30 cellular contexts compared by ENCODE assay signal in genomic region chr5:107832746-107833145, GRCh38.
"Had no signal": no experiment of that assay in that cellular context is flagged by ENCODE, and none has a peak within 500 bp of the region (broad histone marks: within the 10 kb centered on the region; RNA-seq: fewer than 3 reads in every experiment).

No MANE protein-coding gene starts in this region.

- H3K4me1 ChIP-seq: ascending aorta, breast epithelium, esophagus squamous epithelium, heart left ventricle had no signal

- H3K36me3 Mint-ChIP-seq: activated CD4-positive, alpha-beta memory T cell treated with anti-CD3 and anti-CD28 coated beads for 36 hours; activated CD8-positive, alpha-beta memory T cell treated with anti-CD3 and anti-CD28 coated beads, Interleukin-2, amount 10 ng/mL, durations not matched to agents 7 days and 5 days; activated naive CD4-positive, alpha-beta T cell treated with anti-CD3 and anti-CD28 coated beads, Interleukin-2, amount 10 ng/mL, durations not matched to agents 7 days and 5 days; activated naive CD4-positive, alpha-beta T cell treated with anti-CD3 and anti-CD28 coated beads, Interleukin-2, amount 50 U/mL, for 72 hours; activated naive CD8-positive, alpha-beta T cell treated with anti-CD3 and anti-CD28 coated beads, Interleukin-2, amount 10 ng/mL, durations not matched to agents 7 days and 5 days; brain had no signal

- H3K27me3 Mint-ChIP-seq: activated CD4-positive, alpha-beta T cell treated with anti-CD3 and anti-CD28 coated beads for 36 hours; dendritic cell treated with granulocyte-macrophage colony-stimulating factor and Interleukin-4, amounts not matched to agents 40 ng/mL and 50 ng/mL, for 4 days had no signal

- H3K27ac ChIP-seq: ascending aorta, breast epithelium, cardiac muscle cell, coronary artery, dorsolateral prefrontal cortex, esophagus squamous epithelium, heart left ventricle had no signal

- H3K4me1 Mint-ChIP-seq: activated CD4-positive, alpha-beta T cell treated with anti-CD3 and anti-CD28 coated beads for 36 hours; activated CD4-positive, alpha-beta T cell treated with anti-CD3 and anti-CD28 coated beads, Interleukin-2, amount 10 ng/mL, durations not matched to agents 24 days and 14 days; activated CD8-positive, alpha-beta memory T cell treated with anti-CD3 and anti-CD28 coated beads, Interleukin-2, amount 10 ng/mL, durations not matched to agents 7 days and 5 days; activated naive CD4-positive, alpha-beta T cell treated with anti-CD3 and anti-CD28 coated beads, Interleukin-2, amount 10 ng/mL, durations not matched to agents 7 days and 5 days; activated naive CD8-positive, alpha-beta T cell treated with anti-CD3 and anti-CD28 coated beads, Interleukin-2, amount 10 ng/mL, durations not matched to agents 7 days and 5 days; brain had no signal

- H3K27me3 ChIP-seq: ascending aorta, breast epithelium, esophagus squamous epithelium, heart left ventricle had no signal

- H3K4me3 ChIP-seq: ascending aorta, breast epithelium, cardiac muscle cell, coronary artery, dorsolateral prefrontal cortex, esophagus squamous epithelium, heart left ventricle had no signal

- H3K9me3 Mint-ChIP-seq: activated CD4-positive, alpha-beta memory T cell treated with anti-CD3 and anti-CD28 coated beads for 36 hours; activated CD4-positive, alpha-beta T cell treated with anti-CD3 and anti-CD28 coated beads, Interleukin-2, amount 10 ng/mL, durations not matched to agents 24 days and 14 days; activated naive CD4-positive, alpha-beta T cell treated with anti-CD3 and anti-CD28 coated beads, Interleukin-2, amount 10 ng/mL, durations not matched to agents 7 days and 5 days; activated naive CD4-positive, alpha-beta T cell treated with anti-CD3 and anti-CD28 coated beads, Interleukin-2, amount 50 U/mL, for 72 hours; activated naive CD8-positive, alpha-beta T cell treated with anti-CD3 and anti-CD28 coated beads, Interleukin-2, amount 10 ng/mL, durations not matched to agents 7 days and 5 days; activated T-cell treated with anti-CD3 and anti-CD28 coated beads, Interleukin-2, amount 50 U/mL, for 72 hours had no signal

- H3K27ac Mint-ChIP-seq: activated CD4-positive, alpha-beta memory T cell treated with anti-CD3 and anti-CD28 coated beads for 36 hours; activated CD4-positive, alpha-beta T cell treated with anti-CD3 and anti-CD28 coated beads for 36 hours; activated CD4-positive, alpha-beta T cell treated with anti-CD3 and anti-CD28 coated beads, Interleukin-2, amount 10 ng/mL, durations not matched to agents 24 days and 14 days; activated CD8-positive, alpha-beta memory T cell treated with anti-CD3 and anti-CD28 coated beads, Interleukin-2, amount 10 ng/mL, durations not matched to agents 7 days and 5 days; activated CD8-positive, alpha-beta T cell treated with anti-CD3 and anti-CD28 coated beads, Interleukin-2, amount 10 ng/mL, durations not matched to agents 7 days and 5 days; activated naive CD4-positive, alpha-beta T cell treated with anti-CD3 and anti-CD28 coated beads, Interleukin-2, amount 10 ng/mL, durations not matched to agents 7 days and 5 days; activated naive CD4-positive, alpha-beta T cell treated with anti-CD3 and anti-CD28 coated beads, Interleukin-2, amount 50 U/mL, for 72 hours; activated naive CD8-positive, alpha-beta T cell treated with anti-CD3 and anti-CD28 coated beads, Interleukin-2, amount 10 ng/mL, durations not matched to agents 7 days and 5 days; activated T-cell treated with anti-CD3 and anti-CD28 coated beads, Interleukin-2, amount 50 U/mL, for 72 hours; brain; dendritic cell treated with granulocyte-macrophage colony-stimulating factor and Interleukin-4, amounts not matched to agents 40 ng/mL and 50 ng/mL, for 4 days had no signal

- DNase-seq: activated CD4-positive, alpha-beta memory T cell treated with anti-CD3 and anti-CD28 coated beads for 36 hours; activated CD4-positive, alpha-beta T cell treated with anti-CD3 and anti-CD28 coated beads for 36 hours; activated CD4-positive, alpha-beta T cell treated with anti-CD3 and anti-CD28 coated beads, Interleukin-2, amount 10 ng/mL, durations not matched to agents 24 days and 14 days; activated CD4-positive, CD25-positive, alpha-beta regulatory T cell; activated CD4-positive, CD25-positive, alpha-beta regulatory T cell treated with anti-CD3 and anti-CD28 coated beads, Interleukin-2, amount 50 U/mL, for 72 hours; activated CD8-positive, alpha-beta memory T cell treated with anti-CD3 and anti-CD28 coated beads, Interleukin-2, amount 10 ng/mL, durations not matched to agents 7 days and 5 days; activated CD8-positive, alpha-beta memory T cell treated with anti-CD3 and anti-CD28 coated beads, Interleukin-2, amount 50 U/mL, for 4 hours; activated CD8-positive, alpha-beta T cell treated with anti-CD3 and anti-CD28 coated beads, Interleukin-2, amount 10 ng/mL, durations not matched to agents 7 days and 5 days; activated gamma-delta T cell; activated naive CD4-positive, alpha-beta T cell; activated naive CD4-positive, alpha-beta T cell treated with anti-CD3 and anti-CD28 coated beads, Interleukin-2, amount 10 ng/mL, durations not matched to agents 7 days and 5 days; activated naive CD8-positive, alpha-beta T cell treated with anti-CD3 and anti-CD28 coated beads, Interleukin-2, amount 10 ng/mL, durations not matched to agents 7 days and 5 days; activated T-cell treated with anti-CD3 and anti-CD28 coated beads, Interleukin-2, amount 50 U/mL, for 1 hour; activated T-cell treated with anti-CD3 and anti-CD28 coated beads, Interleukin-2, amount 50 U/mL, for 72 hours; central memory CD4-positive, alpha-beta T cell; cerebellar nuclear complex; dorsolateral prefrontal cortex; effector memory CD4-positive, alpha-beta T cell; erythroblast; esophagus squamous epithelium; glutamatergic neuron; heart left ventricle; T-helper 2 cell had no signal

- H3K36me3 ChIP-seq: ascending aorta, breast epithelium, cardiac muscle cell, esophagus squamous epithelium, heart left ventricle had no signal

- H3K4me3 Mint-ChIP-seq: activated CD4-positive, alpha-beta memory T cell treated with anti-CD3 and anti-CD28 coated beads for 36 hours; activated CD4-positive, alpha-beta T cell treated with anti-CD3 and anti-CD28 coated beads for 36 hours; activated CD4-positive, alpha-beta T cell treated with anti-CD3 and anti-CD28 coated beads, Interleukin-2, amount 10 ng/mL, durations not matched to agents 24 days and 14 days; activated CD8-positive, alpha-beta memory T cell treated with anti-CD3 and anti-CD28 coated beads, Interleukin-2, amount 10 ng/mL, durations not matched to agents 7 days and 5 days; activated CD8-positive, alpha-beta T cell treated with anti-CD3 and anti-CD28 coated beads, Interleukin-2, amount 10 ng/mL, durations not matched to agents 7 days and 5 days; activated naive CD4-positive, alpha-beta T cell treated with anti-CD3 and anti-CD28 coated beads, Interleukin-2, amount 10 ng/mL, durations not matched to agents 7 days and 5 days; activated naive CD8-positive, alpha-beta T cell treated with anti-CD3 and anti-CD28 coated beads, Interleukin-2, amount 10 ng/mL, durations not matched to agents 7 days and 5 days; activated T-cell treated with anti-CD3 and anti-CD28 coated beads, Interleukin-2, amount 50 U/mL, for 72 hours; brain; dendritic cell treated with granulocyte-macrophage colony-stimulating factor and Interleukin-4, amounts not matched to agents 40 ng/mL and 50 ng/mL, for 4 days had no signal

- H3K9me3 ChIP-seq: ascending aorta, breast epithelium, esophagus squamous epithelium, heart left ventricle had no signal

- ATAC-seq: activated CD4-positive, alpha-beta T cell treated with anti-CD3 and anti-CD28 coated beads for 36 hours; activated CD8-positive, alpha-beta memory T cell treated with anti-CD3 and anti-CD28 coated beads, Interleukin-2, amount 10 ng/mL, durations not matched to agents 7 days and 5 days; activated CD8-positive, alpha-beta T cell treated with anti-CD3 and anti-CD28 coated beads, Interleukin-2, amount 10 ng/mL, durations not matched to agents 7 days and 5 days; activated naive CD4-positive, alpha-beta T cell treated with anti-CD3 and anti-CD28 coated beads, Interleukin-2, amount 50 U/mL, for 72 hours; activated T-cell treated with anti-CD3 and anti-CD28 coated beads, Interleukin-2, amount 50 U/mL, for 72 hours; heart left ventricle had no signal
